ENCODE assay signal across 30 cellular contexts in the genomic region with DNA sequence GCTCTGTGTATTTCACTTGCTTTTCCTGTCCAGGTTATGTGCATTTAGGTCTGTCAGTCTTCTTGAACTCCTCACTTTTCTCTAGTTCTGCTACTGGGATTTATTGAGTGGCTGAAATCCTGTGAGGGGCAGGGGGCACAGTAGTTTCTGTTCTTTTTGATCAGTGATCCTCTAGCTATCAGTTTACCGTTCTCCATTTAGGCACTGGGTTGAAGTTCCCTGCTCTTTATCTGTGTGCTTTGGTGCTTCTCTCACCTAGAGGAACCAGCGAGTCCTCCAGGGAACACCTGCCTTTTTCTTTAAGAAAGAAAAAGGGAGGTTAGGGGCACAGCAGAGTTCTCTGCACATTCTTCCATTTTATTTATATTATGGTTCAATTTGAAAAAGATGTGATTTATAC.
"Had no signal": no experiment of that assay in that cellular context is flagged by ENCODE, and none has a peak within 500 bp of the region (broad histone marks: within the 10 kb centered on the region; RNA-seq: fewer than 3 reads in every experiment).

No MANE protein-coding gene starts in this region.

- H3K27ac Mint-ChIP-seq: activated CD4-positive, alpha-beta memory T cell treated with anti-CD3 and anti-CD28 coated beads for 36 hours; activated naive CD4-positive, alpha-beta T cell treated with anti-CD3 and anti-CD28 coated beads for 36 hours; activated naive CD4-positive, alpha-beta T cell treated with anti-CD3 and anti-CD28 coated beads, Interleukin-2, amount 50 U/mL, for 72 hours; activated T-helper 1 cell treated with anti-CD3 and anti-CD28 coated beads, Interleukin-12 subunit alpha, Interleukin-12 subunit beta, Interleukin-2, Interleukin-4 antibody, amounts not matched to agents 30 ng/mL and 10 ng/mL and 1 ng/mL, durations not matched to agents 14 hours and 24 hours and 36 hours; T-helper 1 cell treated with Interleukin-12 subunit alpha and Interleukin-12 subunit beta and Interleukin-4 antibody, amounts not matched to agents 30 μg/mL and 1 μg/mL, for 36 hours; T-helper 2 cell treated with Interferon-gamma antibody and Interleukin-4, amounts not matched to agents 5 μg/mL and 100 μg/mL, for 36 hours had no signal

- H3K9me3 Mint-ChIP-seq: activated CD4-positive, alpha-beta memory T cell treated with anti-CD3 and anti-CD28 coated beads for 36 hours; activated naive CD4-positive, alpha-beta T cell treated with anti-CD3 and anti-CD28 coated beads for 36 hours; activated naive CD4-positive, alpha-beta T cell treated with anti-CD3 and anti-CD28 coated beads, Interleukin-2, amount 50 U/mL, for 72 hours; activated T-cell treated with anti-CD3 and anti-CD28 coated beads, Interleukin-2, amount 50 U/mL, for 4 hours; activated T-helper 1 cell treated with anti-CD3 and anti-CD28 coated beads, Interleukin-12 subunit alpha, Interleukin-12 subunit beta, Interleukin-2, Interleukin-4 antibody, amounts not matched to agents 30 ng/mL and 10 ng/mL and 1 ng/mL, durations not matched to agents 14 hours and 24 hours and 36 hours; T-helper 1 cell treated with Interleukin-12 subunit alpha and Interleukin-12 subunit beta and Interleukin-4 antibody, amounts not matched to agents 30 μg/mL and 1 μg/mL, for 36 hours had no signal

- H3K4me2 ChIP-seq: SK-N-SH had no signal

- H3K36me3 Mint-ChIP-seq: activated CD4-positive, alpha-beta memory T cell treated with anti-CD3 and anti-CD28 coated beads for 36 hours; activated naive CD4-positive, alpha-beta T cell treated with anti-CD3 and anti-CD28 coated beads, Interleukin-2, amount 50 U/mL, for 72 hours had no signal

- H3K4me3 ChIP-seq: adrenal gland, body of pancreas, breast epithelium, SJCRH30 had no signal

- DNase-seq: activated CD4-positive, alpha-beta memory T cell treated with anti-CD3 and anti-CD28 coated beads for 36 hours; activated CD4-positive, alpha-beta T cell treated with anti-CD3 and anti-CD28 coated beads for 4 hours; activated CD4-positive, alpha-beta T cell treated with anti-CD3 and anti-CD28 coated beads, Interleukin-2, amount 50 U/mL, for 1 hour; activated CD8-positive, alpha-beta memory T cell treated with anti-CD3 and anti-CD28 coated beads, Interleukin-2, amount 50 U/mL, for 4 hours; activated gamma-delta T cell treated with Interleukin-2 at 50 U/mL for 16 hours; activated naive CD4-positive, alpha-beta T cell treated with anti-CD3 and anti-CD28 coated beads for 36 hours; activated T-cell treated with anti-CD3 and anti-CD28 coated beads for 4 hours; activated T-cell treated with anti-CD3 and anti-CD28 coated beads, Interleukin-2, amount 50 U/mL, for 4 hours; adrenal gland; body of pancreas; NCI-H1092 treated with DMSO at 0.1 percent for 48 hours; NCI-H1417; NCI-H146; NCI-H187; NCI-H2029 treated with DMSO at 0.1 percent for 48 hours; NCI-H2107; NCI-H2171; NCI-H510A; NCI-H526; NCI-H748 treated with DMSO at 0.1 percent for 48 hours; NK-92 treated with Interleukin-12 subunit alpha and Interleukin-12 subunit beta, amount 100 ng/mL, for 24 hours; SHP77; SJCRH30; SK-N-SH had no signal

- H3K27me3 Mint-ChIP-seq: activated CD4-positive, alpha-beta memory T cell treated with anti-CD3 and anti-CD28 coated beads for 36 hours had no signal

- H3K4me3 Mint-ChIP-seq: activated CD4-positive, alpha-beta memory T cell treated with anti-CD3 and anti-CD28 coated beads for 36 hours; activated naive CD4-positive, alpha-beta T cell treated with anti-CD3 and anti-CD28 coated beads for 36 hours; activated T-cell treated with anti-CD3 and anti-CD28 coated beads, Interleukin-2, amount 50 U/mL, for 4 hours; activated T-helper 1 cell treated with anti-CD3 and anti-CD28 coated beads, Interleukin-12 subunit alpha, Interleukin-12 subunit beta, Interleukin-2, Interleukin-4 antibody, amounts not matched to agents 30 ng/mL and 10 ng/mL and 1 ng/mL, durations not matched to agents 14 hours and 24 hours and 36 hours; T-helper 1 cell treated with Interleukin-12 subunit alpha and Interleukin-12 subunit beta and Interleukin-4 antibody, amounts not matched to agents 30 μg/mL and 1 μg/mL, for 36 hours; T-helper 2 cell treated with Interferon-gamma antibody and Interleukin-4, amounts not matched to agents 5 μg/mL and 100 μg/mL, for 36 hours had no signal

- H3K4me1 ChIP-seq: adrenal gland, body of pancreas, breast epithelium, SJCRH30 had no signal

- H3K36me3 ChIP-seq: adrenal gland, breast epithelium, SJCRH30 had no signal

- H3K9ac ChIP-seq: SK-N-SH had no signal

- H3K9me3 ChIP-seq: adrenal gland, body of pancreas, breast epithelium, SJCRH30, SK-N-SH had no signal

- H3K27ac ChIP-seq: adrenal gland, body of pancreas, breast epithelium, SJCRH30 had no signal

- ATAC-seq: activated CD4-positive, CD25-positive, alpha-beta regulatory T cell treated with anti-CD3 and anti-CD28 coated beads, Interleukin-2, amount 50 U/mL, for 24 hours; activated naive CD4-positive, alpha-beta T cell treated with anti-CD3 and anti-CD28 coated beads, Interleukin-2, amount 50 U/mL, for 72 hours; activated T-cell treated with anti-CD3 and anti-CD28 coated beads, Interleukin-2, amount 50 U/mL, for 4 hours; body of pancreas had no signal

- H3K27me3 ChIP-seq: adrenal gland, body of pancreas, breast epithelium, SJCRH30 had no signal
